ENCODE assay signal across 2 cellular contexts in genomic region chr2:98040331-98040939, GRCh38.
TF ChIP-seq lines count a peak whose summit lies in the region.

No MANE protein-coding gene starts in this region.

TF ChIP-seq in GM23338, 12 proteins besides CTCF, POLR2A, EP300 and RAD21:
- TF ChIP-seq POLR2AphosphoS5 (IDR thresholded peaks at IDR 0.05; ENCODE audit: low read depth): no peak
- TF ChIP-seq EZH2 (IDR thresholded peaks at IDR 0.05; ENCODE audit: low read depth, unreplicated experiment): no peak

TF ChIP-seq in H1, 55 proteins besides CTCF, POLR2A, EP300 and RAD21:
- no peak for TF ChIP-seq POLR2AphosphoS5 (IDR thresholded peaks at IDR 0.05; ENCODE audit: low read depth, low read length)
- no peak for TF ChIP-seq MAX (IDR thresholded peaks at IDR 0.05)
- no peak for TF ChIP-seq SIRT6 (IDR thresholded peaks at IDR 0.05; ENCODE audit: low read length)
